ENCODE assay signal across 32 cellular contexts in the genomic region with DNA sequence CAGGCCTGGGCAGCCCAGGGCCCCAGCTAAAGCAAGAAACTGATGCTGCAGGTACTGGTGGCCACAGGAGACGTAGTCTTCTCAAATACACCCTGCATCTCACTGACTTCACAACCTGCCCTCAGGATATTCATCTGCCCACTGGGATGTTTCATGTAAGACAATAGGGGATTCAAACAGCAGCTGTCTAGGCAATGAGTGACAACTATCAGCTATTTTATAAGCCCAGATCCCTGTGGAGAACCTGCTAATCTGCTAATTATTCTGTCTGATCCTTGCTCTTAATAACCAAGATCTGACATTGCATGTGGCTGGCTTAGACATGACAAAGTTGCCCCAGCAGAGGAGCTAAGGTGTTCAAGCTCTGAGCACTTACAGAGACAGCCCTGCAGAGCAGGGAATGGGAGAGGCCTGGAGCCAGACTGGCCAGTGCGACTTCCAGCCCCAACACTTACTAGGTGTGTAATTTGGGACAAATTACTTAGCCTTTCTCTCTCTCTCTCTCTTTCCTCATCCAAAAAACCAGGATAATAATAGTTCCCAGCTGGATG. TPM values are rescaled to one million over a fixed set of nuclear protein-coding genes. Genes with fewer than 3 reads are reported as not detected.
"Had no signal": no experiment of that assay in that cellular context is flagged by ENCODE, and none has a peak within 500 bp of the region (broad histone marks: within the 10 kb centered on the region; RNA-seq: fewer than 3 reads in every experiment).

No MANE protein-coding gene starts in this region.

- H3K27ac ChIP-seq: pancreas, psoas muscle, sigmoid colon, stomach, thyroid gland, upper lobe of left lung, vagina had no signal

- H3K27me3 Mint-ChIP-seq: activated CD8-positive, alpha-beta memory T cell treated with anti-CD3 and anti-CD28 coated beads, Interleukin-2, amount 10 ng/mL, durations not matched to agents 7 days and 5 days; activated naive CD4-positive, alpha-beta T cell treated with anti-CD3 and anti-CD28 coated beads, Interleukin-2, amount 10 ng/mL, durations not matched to agents 7 days and 5 days; stimulated activated naive B cell treated with anti-CD40 and anti-IgM and Interleukin-4, amounts not matched to agents 10 μg/mL and 1 μg/mL and 100 μg/mL, for 72 hours had no signal

- ATAC-seq: activated CD8-positive, alpha-beta memory T cell treated with anti-CD3 and anti-CD28 coated beads, Interleukin-2, amount 10 ng/mL, durations not matched to agents 7 days and 5 days; activated CD8-positive, alpha-beta T cell treated with anti-CD3 and anti-CD28 coated beads, Interleukin-2, amount 10 ng/mL, durations not matched to agents 7 days and 5 days; esophagus mucosa; left cardiac atrium; left ventricle myocardium superior; pancreas; psoas muscle; stimulated activated naive B cell treated with anti-CD40 and anti-IgM and Interleukin-4, amounts not matched to agents 10 μg/mL and 1 μg/mL and 100 μg/mL, for 72 hours had no signal

- FAIRE-seq: keratinocyte, pancreas, small intestine had no signal

- H3K4me3 ChIP-seq: pancreas, psoas muscle, sigmoid colon, stomach, thyroid gland, upper lobe of left lung, vagina had no signal

- H3K27ac Mint-ChIP-seq: activated CD8-positive, alpha-beta memory T cell treated with anti-CD3 and anti-CD28 coated beads, Interleukin-2, amount 10 ng/mL, durations not matched to agents 7 days and 5 days; activated CD8-positive, alpha-beta T cell treated with anti-CD3 and anti-CD28 coated beads, Interleukin-2, amount 10 ng/mL, durations not matched to agents 7 days and 5 days; activated naive CD4-positive, alpha-beta T cell treated with anti-CD3 and anti-CD28 coated beads, Interleukin-2, amount 10 ng/mL, durations not matched to agents 7 days and 5 days; endodermal cell; stimulated activated naive B cell treated with anti-CD40 and anti-IgM and Interleukin-4, amounts not matched to agents 10 μg/mL and 1 μg/mL and 100 μg/mL, for 72 hours; T-helper 1 cell treated with Interleukin-12 subunit alpha and Interleukin-12 subunit beta and Interleukin-4 antibody, amounts not matched to agents 30 μg/mL and 1 μg/mL, for 36 hours had no signal

- H3K27me3 ChIP-seq: pancreas, sigmoid colon, stomach, thyroid gland, upper lobe of left lung, vagina had no signal

- H3K4me3 Mint-ChIP-seq: activated CD8-positive, alpha-beta memory T cell treated with anti-CD3 and anti-CD28 coated beads, Interleukin-2, amount 10 ng/mL, durations not matched to agents 7 days and 5 days; activated CD8-positive, alpha-beta T cell treated with anti-CD3 and anti-CD28 coated beads, Interleukin-2, amount 10 ng/mL, durations not matched to agents 7 days and 5 days; activated naive CD4-positive, alpha-beta T cell treated with anti-CD3 and anti-CD28 coated beads, Interleukin-2, amount 10 ng/mL, durations not matched to agents 7 days and 5 days; endodermal cell; stimulated activated naive B cell treated with anti-CD40 and anti-IgM and Interleukin-4, amounts not matched to agents 10 μg/mL and 1 μg/mL and 100 μg/mL, for 72 hours; T-helper 1 cell treated with Interleukin-12 subunit alpha and Interleukin-12 subunit beta and Interleukin-4 antibody, amounts not matched to agents 30 μg/mL and 1 μg/mL, for 36 hours had no signal

- H3K9me3 ChIP-seq: pancreas, psoas muscle, sigmoid colon, stomach, thyroid gland, upper lobe of left lung, vagina had no signal

- H3K4me1 Mint-ChIP-seq: activated naive CD4-positive, alpha-beta T cell treated with anti-CD3 and anti-CD28 coated beads, Interleukin-2, amount 10 ng/mL, durations not matched to agents 7 days and 5 days had no signal

- H3K4me1 ChIP-seq: pancreas, psoas muscle, sigmoid colon, thyroid gland, upper lobe of left lung, vagina had no signal

- DNase-seq: activated CD4-positive, alpha-beta T cell treated with anti-CD3 and anti-CD28 coated beads for 1 hour; activated CD4-positive, alpha-beta T cell treated with anti-CD3 and anti-CD28 coated beads, Interleukin-2, amount 50 U/mL, for 1 hour; activated CD8-positive, alpha-beta memory T cell treated with anti-CD3 and anti-CD28 coated beads, Interleukin-2, amount 10 ng/mL, durations not matched to agents 7 days and 5 days; activated CD8-positive, alpha-beta T cell treated with anti-CD3 and anti-CD28 coated beads, Interleukin-2, amount 10 ng/mL, durations not matched to agents 7 days and 5 days; activated effector memory CD4-positive, alpha-beta T cell treated with anti-CD3 and anti-CD28 coated beads, Interleukin-2, amount 50 U/mL, for 16 hours; activated naive CD4-positive, alpha-beta T cell treated with anti-CD3 and anti-CD28 coated beads, Interleukin-2, amount 10 ng/mL, durations not matched to agents 7 days and 5 days; amniotic stem cell; caudate nucleus; cortex of kidney; endodermal cell; foreskin fibroblast; head of caudate nucleus; hippocampal formation; left cardiac atrium; left ventricle myocardium superior; pancreas; psoas muscle; sigmoid colon; small intestine; stimulated activated CD4-positive, alpha-beta T cell treated with anti-CD3 and anti-CD28 coated beads, Interleukin-1b, Interleukin-23, amount 100 ng/mL, for 48 hours; stimulated activated CD4-positive, alpha-beta T cell treated with anti-CD3 and anti-CD28 coated beads, Interleukin-4, amount 100 ng/mL, for 4 hours; stimulated activated CD8-positive, alpha-beta memory T cell treated with anti-CD3 and anti-CD28 coated beads, Interleukin-4, amount 100 ng/mL, for 48 hours; stimulated activated naive B cell treated with anti-CD40 and anti-IgM and Interleukin-4, amounts not matched to agents 10 μg/mL and 1 μg/mL and 100 μg/mL, for 72 hours; stomach; T1000; thyroid gland; upper lobe of left lung had no signal

RNA-seq across cellular contexts. Expression of a gene that starts 28.6 kb away (rescaled TPM):
- total RNA-seq: activated CD8-positive, alpha-beta memory T cell treated with anti-CD3 and anti-CD28 coated beads, Interleukin-2, amount 10 ng/mL, durations not matched to agents 7 days and 5 days; activated CD8-positive, alpha-beta T cell treated with anti-CD3 and anti-CD28 coated beads, Interleukin-2, amount 10 ng/mL, durations not matched to agents 7 days and 5 days; endodermal cell; esophagus mucosa; lung microvascular endothelial cell; psoas muscle; vagina had no signal
